1 cellular context compared by ENCODE assay signal in genomic region chr6:140394141-140394540, GRCh38.
TF ChIP-seq lines count a peak whose summit lies in the region.

No MANE protein-coding gene starts in this region.

TF ChIP-seq in SK-N-SH, 30 proteins besides CTCF, POLR2A, EP300 and RAD21 (continued from another document):
- TF ChIP-seq REST (IDR thresholded peaks at IDR 0.05; ENCODE audit: low read depth, low read length), result no peak
- TF ChIP-seq GATA2 (CRISPR knock-in tag; IDR thresholded peaks at IDR 0.05), result no peak
- no peak for TF ChIP-seq RCOR1 (IDR thresholded peaks at IDR 0.05; ENCODE audit: low read length)
- no peak for TF ChIP-seq POLR2AphosphoS5 (IDR thresholded peaks at IDR 0.05; ENCODE audit: low read depth, low read length)
- no peak for TF ChIP-seq SMC3 (IDR thresholded peaks at IDR 0.05; ENCODE audit: low read depth, low read length)
- TF ChIP-seq NFIC (IDR thresholded peaks at IDR 0.05; ENCODE audit: borderline replicate concordance), result no peak
- TF ChIP-seq USF1 (IDR thresholded peaks at IDR 0.05; ENCODE audit: borderline replicate concordance, low read depth), result no peak
- TF ChIP-seq TEAD4 (IDR thresholded peaks at IDR 0.05; ENCODE audit: borderline replicate concordance, insufficient read depth), result no peak
- no peak for TF ChIP-seq EZH2phosphoT487 (IDR thresholded peaks at IDR 0.05; ENCODE audit: borderline replicate concordance, low read depth)
- no peak for TF ChIP-seq MEF2A (IDR thresholded peaks at IDR 0.05; ENCODE audit: borderline replicate concordance, low read depth)
- TF ChIP-seq FOXJ3 (CRISPR knock-in tag; IDR thresholded peaks at IDR 0.05), result no peak
- no peak for TF ChIP-seq FOXM1 (IDR thresholded peaks at IDR 0.05; ENCODE audit: low read depth)
